Comparison of ENCODE assay signal across 30 cellular contexts in the genomic region with DNA sequence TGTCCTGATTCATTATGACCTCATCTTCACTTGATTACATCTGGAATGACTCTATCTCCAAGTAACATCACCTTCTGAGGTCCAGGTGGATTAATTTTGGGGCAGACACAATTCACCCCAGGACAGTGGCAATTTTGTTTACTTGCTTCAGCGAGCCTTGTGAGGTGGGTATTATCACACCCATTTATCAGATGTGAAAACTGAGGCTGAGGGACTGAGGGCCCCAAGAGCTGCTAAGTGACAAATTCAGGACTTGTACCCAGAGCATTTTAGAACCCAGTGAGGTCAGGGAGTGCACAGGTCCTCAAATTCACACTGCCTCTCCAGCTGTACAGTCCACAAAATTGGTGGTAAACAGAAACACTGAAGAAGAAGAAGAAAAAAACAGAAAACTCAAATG.
"Had no signal": no experiment of that assay in that cellular context is flagged by ENCODE, and none has a peak within 500 bp of the region (broad histone marks: within the 10 kb centered on the region; RNA-seq: fewer than 3 reads in every experiment).

No MANE protein-coding gene starts in this region.

- H3K4me2 ChIP-seq: smooth muscle cell had no signal

- H3K9me3 Mint-ChIP-seq: activated T-cell treated with anti-CD3 and anti-CD28 coated beads, Interleukin-2, amount 50 U/mL, for 24 hours; natural killer cell; stimulated activated memory B cell treated with anti-CD40 and anti-IgM and Interleukin-4, amounts not matched to agents 10 μg/mL and 1 μg/mL and 100 μg/mL, for 72 hours; stimulated activated naive CD8-positive, alpha-beta T cell treated with anti-CD3 and anti-CD28 coated beads, Interleukin-15, amount 100 ng/mL, for 72 hours; type B pancreatic cell had no signal

- H3K27me3 Mint-ChIP-seq: stimulated activated naive CD8-positive, alpha-beta T cell treated with anti-CD3 and anti-CD28 coated beads, Interleukin-15, amount 100 ng/mL, for 72 hours had no signal

- H3K27me3 ChIP-seq: left lung, neutrophil, pancreas, uterus had no signal

- H3K9me3 ChIP-seq: esophagus muscularis mucosa, left lung, lower lobe of right lung, neutrophil, pancreas, prostate gland, uterus had no signal

- ATAC-seq: left lung; lower lobe of right lung; natural killer cell; pancreas; stimulated activated memory B cell treated with anti-CD40 and anti-IgM and Interleukin-4, amounts not matched to agents 10 μg/mL and 1 μg/mL and 100 μg/mL, for 72 hours; stimulated activated naive CD8-positive, alpha-beta T cell treated with anti-CD3 and anti-CD28 coated beads, Interleukin-15, amount 100 ng/mL, for 72 hours had no signal

- H3K36me3 Mint-ChIP-seq: natural killer cell; stimulated activated memory B cell treated with anti-CD40 and anti-IgM and Interleukin-4, amounts not matched to agents 10 μg/mL and 1 μg/mL and 100 μg/mL, for 72 hours; type B pancreatic cell had no signal

- H3K4me3 Mint-ChIP-seq: activated T-cell treated with anti-CD3 and anti-CD28 coated beads, Interleukin-2, amount 50 U/mL, for 24 hours; natural killer cell; stimulated activated memory B cell treated with anti-CD40 and anti-IgM and Interleukin-4, amounts not matched to agents 10 μg/mL and 1 μg/mL and 100 μg/mL, for 72 hours; stimulated activated naive CD8-positive, alpha-beta T cell treated with anti-CD3 and anti-CD28 coated beads, Interleukin-15, amount 100 ng/mL, for 72 hours; type B pancreatic cell had no signal

- H3K4me1 Mint-ChIP-seq: natural killer cell; stimulated activated memory B cell treated with anti-CD40 and anti-IgM and Interleukin-4, amounts not matched to agents 10 μg/mL and 1 μg/mL and 100 μg/mL, for 72 hours; stimulated activated naive CD8-positive, alpha-beta T cell treated with anti-CD3 and anti-CD28 coated beads, Interleukin-15, amount 100 ng/mL, for 72 hours had no signal

- H3K36me3 ChIP-seq: brain microvascular endothelial cell, esophagus muscularis mucosa, left lung, lower lobe of right lung, neutrophil, pancreas, prostate gland, uterus had no signal

- FAIRE-seq: astrocyte, pancreas had no signal

- H3K27ac Mint-ChIP-seq: activated T-cell treated with anti-CD3 and anti-CD28 coated beads, Interleukin-2, amount 50 U/mL, for 24 hours; natural killer cell; stimulated activated memory B cell treated with anti-CD40 and anti-IgM and Interleukin-4, amounts not matched to agents 10 μg/mL and 1 μg/mL and 100 μg/mL, for 72 hours; type B pancreatic cell had no signal

- H3K4me1 ChIP-seq: left lung, lower lobe of right lung, pancreas, prostate gland, uterus had no signal

- DNase-seq: activated CD4-positive, alpha-beta T cell treated with anti-CD3 and anti-CD28 coated beads for 4 hours; activated CD4-positive, alpha-beta T cell treated with anti-CD3 and anti-CD28 coated beads, Interleukin-2, amount 50 U/mL, for 4 hours; activated CD8-positive, alpha-beta memory T cell treated with anti-CD3 and anti-CD28 coated beads for 24 hours; activated gamma-delta T cell treated with Interleukin-2 at 50 U/mL for 16 hours; activated naive CD4-positive, alpha-beta T cell treated with anti-CD3 and anti-CD28 coated beads, Interleukin-2, amount 50 U/mL, for 16 hours; activated T-cell treated with anti-CD3 and anti-CD28 coated beads, Interleukin-2, amount 50 U/mL, for 24 hours; amniotic stem cell; brain microvascular endothelial cell; caudate nucleus; cortex of kidney; foreskin melanocyte; kidney glomerular epithelial cell; left lung; lower lobe of right lung; mesenchymal stem cell; natural killer cell; stimulated activated CD4-positive, alpha-beta T cell treated with anti-CD3 and anti-CD28 coated beads, Interleukin-1b, Interleukin-23, amount 100 ng/mL, for 48 hours; stimulated activated CD4-positive, alpha-beta T cell treated with anti-CD3 and anti-CD28 coated beads, Interleukin-4, amount 100 ng/mL, for 4 hours; stimulated activated CD8-positive, alpha-beta memory T cell treated with anti-CD3 and anti-CD28 coated beads, Interleukin-4, amount 100 ng/mL, for 48 hours; stimulated activated naive CD8-positive, alpha-beta T cell treated with anti-CD3 and anti-CD28 coated beads, Interleukin-15, amount 100 ng/mL, for 72 hours; substantia nigra; uterus had no signal

- H3K27ac ChIP-seq: brain microvascular endothelial cell, esophagus muscularis mucosa, left lung, lower lobe of right lung, neutrophil, pancreas, prostate gland, uterus had no signal

- H3K4me3 ChIP-seq: esophagus muscularis mucosa, left lung, lower lobe of right lung, pancreas, prostate gland, smooth muscle cell, uterus had no signal
